ENCODE assay signal across 30 cellular contexts in genomic region chr7:158024351-158024715, GRCh38.
"Had no signal": no experiment of that assay in that cellular context is flagged by ENCODE, and none has a peak within 500 bp of the region (broad histone marks: within the 10 kb centered on the region; RNA-seq: fewer than 3 reads in every experiment).

No MANE protein-coding gene starts in this region.

- H3K4me1 ChIP-seq: adrenal gland, breast epithelium, SJCRH30 had no signal

- DNase-seq: activated CD4-positive, alpha-beta memory T cell treated with anti-CD3 and anti-CD28 coated beads, Interleukin-2, amount 10 ng/mL, durations not matched to agents 7 days and 5 days; activated CD4-positive, alpha-beta T cell treated with anti-CD3 and anti-CD28 coated beads for 36 hours; activated CD4-positive, alpha-beta T cell treated with anti-CD3 and anti-CD28 coated beads, Interleukin-2, amount 50 U/mL, for 1 hour; activated CD4-positive, CD25-positive, alpha-beta regulatory T cell; activated gamma-delta T cell; activated naive CD4-positive, alpha-beta T cell treated with anti-CD3 and anti-CD28 coated beads for 36 hours; activated T-cell treated with anti-CD3 and anti-CD28 coated beads for 4 hours; activated T-cell treated with anti-CD3 and anti-CD28 coated beads, Interleukin-2, amount 50 U/mL, for 48 hours; adrenal gland; IMR-90; Kasumi-1; KBM-7; NCI-H1092; NCI-H1694; NCI-H2029; NCI-H2107; NCI-H2171 treated with DMSO at 0.1 percent for 48 hours; NCI-H226; NCI-H526; NCI-H774; OCI-M1; SJCRH30; SK-N-SH; T-helper 1 cell had no signal

- H3K27ac ChIP-seq: adrenal gland, breast epithelium, SJCRH30, VCaP had no signal

- H3K4me1 Mint-ChIP-seq: activated CD4-positive, alpha-beta memory T cell treated with anti-CD3 and anti-CD28 coated beads, Interleukin-2, amount 10 ng/mL, durations not matched to agents 7 days and 5 days; activated CD4-positive, alpha-beta T cell treated with anti-CD3 and anti-CD28 coated beads for 36 hours; activated T-helper 17 cell treated with anti-CD3 and anti-CD28 coated beads, Interleukin-2, amount 50 U/mL, for 72 hours had no signal

- H3K9me3 Mint-ChIP-seq: activated CD4-positive, alpha-beta memory T cell treated with anti-CD3 and anti-CD28 coated beads, Interleukin-2, amount 10 ng/mL, durations not matched to agents 7 days and 5 days; activated naive CD4-positive, alpha-beta T cell treated with anti-CD3 and anti-CD28 coated beads for 36 hours; activated T-helper 17 cell treated with anti-CD3 and anti-CD28 coated beads, Interleukin-2, amount 50 U/mL, for 72 hours had no signal

- H3K9me3 ChIP-seq: adrenal gland, breast epithelium, SJCRH30 had no signal

- H3K27me3 ChIP-seq: adrenal gland, breast epithelium had no signal

- H3K36me3 ChIP-seq: adrenal gland, breast epithelium, SJCRH30 had no signal

- H3K9ac ChIP-seq: SK-N-SH had no signal

- H3K27me3 Mint-ChIP-seq: activated CD4-positive, alpha-beta memory T cell treated with anti-CD3 and anti-CD28 coated beads, Interleukin-2, amount 10 ng/mL, durations not matched to agents 7 days and 5 days; activated CD4-positive, alpha-beta T cell treated with anti-CD3 and anti-CD28 coated beads for 36 hours; activated naive CD8-positive, alpha-beta T cell had no signal

- H3K4me3 Mint-ChIP-seq: activated CD4-positive, alpha-beta memory T cell treated with anti-CD3 and anti-CD28 coated beads, Interleukin-2, amount 10 ng/mL, durations not matched to agents 7 days and 5 days; activated CD4-positive, alpha-beta T cell treated with anti-CD3 and anti-CD28 coated beads for 36 hours; activated naive CD4-positive, alpha-beta T cell treated with anti-CD3 and anti-CD28 coated beads for 36 hours; activated naive CD8-positive, alpha-beta T cell; activated T-helper 17 cell treated with anti-CD3 and anti-CD28 coated beads, Interleukin-2, amount 50 U/mL, for 72 hours had no signal

- ATAC-seq: activated CD4-positive, alpha-beta T cell treated with anti-CD3 and anti-CD28 coated beads for 36 hours; activated T-helper 17 cell treated with anti-CD3 and anti-CD28 coated beads, Interleukin-2, amount 50 U/mL, for 72 hours; Panc1; Right ventricle myocardium inferior had no signal

- H3K4me3 ChIP-seq: adrenal gland, breast epithelium, SJCRH30 had no signal

- H3K27ac Mint-ChIP-seq: activated CD4-positive, alpha-beta memory T cell treated with anti-CD3 and anti-CD28 coated beads, Interleukin-2, amount 10 ng/mL, durations not matched to agents 7 days and 5 days; activated CD4-positive, alpha-beta T cell treated with anti-CD3 and anti-CD28 coated beads for 36 hours; activated naive CD4-positive, alpha-beta T cell treated with anti-CD3 and anti-CD28 coated beads for 36 hours; activated naive CD8-positive, alpha-beta T cell; activated T-helper 17 cell treated with anti-CD3 and anti-CD28 coated beads, Interleukin-2, amount 50 U/mL, for 72 hours had no signal

- H3K4me2 ChIP-seq: SK-N-SH had no signal

- H3K36me3 Mint-ChIP-seq: activated naive CD8-positive, alpha-beta T cell had no signal
